Comparison of ENCODE assay signal across 1 cellular context in genomic region chr3:126414406-126414805, GRCh38.
TF ChIP-seq lines count a peak whose summit lies in the region.

No MANE protein-coding gene starts in this region.

TF ChIP-seq in HepG2, 621 proteins besides CTCF, POLR2A, EP300 and RAD21:
- no peak for TF ChIP-seq ZNF441 (CRISPR knock-in tag; IDR thresholded peaks at IDR 0.05; ENCODE audit: borderline replicate concordance)
- no peak for TF ChIP-seq PRDM10 (CRISPR knock-in tag; IDR thresholded peaks at IDR 0.05; ENCODE audit: low read depth)
- TF ChIP-seq MIER2 (CRISPR knock-in tag; IDR thresholded peaks at IDR 0.05) = no peak
- TF ChIP-seq GMEB1 (CRISPR knock-in tag; IDR thresholded peaks at IDR 0.05; ENCODE audit: borderline replicate concordance) = no peak
- TF ChIP-seq ZNF784 (CRISPR knock-in tag; IDR thresholded peaks at IDR 0.05; ENCODE audit: borderline replicate concordance) = no peak
- TF ChIP-seq FOXC1 (CRISPR knock-in tag; IDR thresholded peaks at IDR 0.05; ENCODE audit: borderline replicate concordance) = no peak
- TF ChIP-seq ZNF33B (CRISPR knock-in tag; IDR thresholded peaks at IDR 0.05) = no peak
- TF ChIP-seq TGIF2 (CRISPR knock-in tag; IDR thresholded peaks at IDR 0.05) = no peak
- TF ChIP-seq TEF (CRISPR knock-in tag; IDR thresholded peaks at IDR 0.05) = no peak
- TF ChIP-seq ZNF639 (CRISPR knock-in tag; conservative IDR thresholded peaks at IDR 0.05) = no peak
- TF ChIP-seq ISL2 (CRISPR knock-in tag; IDR thresholded peaks at IDR 0.05) = no peak
- TF ChIP-seq THAP7 (CRISPR knock-in tag; IDR thresholded peaks at IDR 0.05) = no peak
- TF ChIP-seq ZNF382 (CRISPR knock-in tag; IDR thresholded peaks at IDR 0.05; ENCODE audit: borderline replicate concordance) = no peak
- no peak for TF ChIP-seq SMC3 (IDR thresholded peaks at IDR 0.05; ENCODE audit: low read length)
- TF ChIP-seq POGK (CRISPR knock-in tag; conservative IDR thresholded peaks at IDR 0.05) = no peak
- no peak for TF ChIP-seq REL (CRISPR knock-in tag; conservative IDR thresholded peaks at IDR 0.05)
